1 cellular context compared by ENCODE assay signal in the genomic region with DNA sequence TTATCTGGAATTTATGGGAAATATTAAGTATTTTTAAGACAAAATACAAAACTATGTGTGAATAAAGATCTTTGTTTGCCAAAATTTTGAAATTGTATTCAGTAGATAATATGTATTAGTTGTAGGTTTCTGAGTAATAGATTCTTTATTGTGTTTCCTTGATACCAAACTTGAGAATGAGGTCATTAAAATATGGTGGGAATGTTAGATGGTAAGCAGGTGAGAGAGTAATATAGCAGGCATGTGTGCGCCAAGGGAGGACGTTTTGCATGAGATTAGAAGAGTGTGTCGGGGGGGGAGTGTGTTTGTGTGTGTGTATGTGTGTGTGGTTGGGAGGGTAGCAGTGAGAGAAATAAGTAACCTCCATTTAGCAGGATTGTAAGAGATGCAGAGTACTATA.
TF ChIP-seq lines count a peak whose summit lies in the region.

No MANE protein-coding gene starts in this region.

TF ChIP-seq in HEK293, 187 proteins besides CTCF, POLR2A, EP300 and RAD21 (continued from another document):
- TF ChIP-seq, protein P1, sequence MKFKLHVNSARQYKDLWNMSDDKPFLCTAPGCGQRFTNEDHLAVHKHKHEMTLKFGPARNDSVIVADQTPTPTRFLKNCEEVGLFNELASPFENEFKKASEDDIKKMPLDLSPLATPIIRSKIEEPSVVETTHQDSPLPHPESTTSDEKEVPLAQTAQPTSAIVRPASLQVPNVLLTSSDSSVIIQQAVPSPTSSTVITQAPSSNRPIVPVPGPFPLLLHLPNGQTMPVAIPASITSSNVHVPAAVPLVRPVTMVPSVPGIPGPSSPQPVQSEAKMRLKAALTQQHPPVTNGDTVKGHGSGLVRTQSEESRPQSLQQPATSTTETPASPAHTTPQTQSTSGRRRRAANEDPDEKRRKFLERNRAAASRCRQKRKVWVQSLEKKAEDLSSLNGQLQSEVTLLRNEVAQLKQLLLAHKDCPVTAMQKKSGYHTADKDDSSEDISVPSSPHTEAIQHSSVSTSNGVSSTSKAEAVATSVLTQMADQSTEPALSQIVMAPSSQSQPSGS (tag by site-specific recombination; IDR thresholded peaks at IDR 0.05; ENCODE audit: low read depth): peak; percentile 59
